ENCODE assay signal across 8 cellular contexts in the genomic region with DNA sequence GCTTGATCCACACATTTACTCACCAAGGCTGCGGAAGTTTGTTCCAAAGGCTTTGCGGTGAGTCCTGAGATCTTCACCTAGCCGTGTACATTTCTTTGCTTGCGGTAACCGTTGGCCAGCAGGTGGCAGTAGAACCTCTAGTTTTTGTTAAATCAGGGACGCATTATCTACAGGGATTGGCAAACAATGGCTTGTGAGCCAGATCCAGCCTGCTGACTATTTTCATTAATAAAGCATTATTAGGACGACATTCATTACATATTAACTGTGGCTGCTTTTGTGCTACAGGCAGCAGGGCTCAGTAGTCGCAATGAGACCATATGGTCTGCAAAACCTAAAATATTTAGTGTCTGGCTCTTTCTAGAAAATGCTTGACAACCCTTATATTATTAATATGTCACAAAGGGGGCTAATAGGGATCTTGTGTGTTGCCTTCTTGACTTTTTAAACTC.
DNase-seq lines count a peak whose midpoint lies in the region; ATAC-seq and TF ChIP-seq lines count a peak whose summit lies in the region.

No MANE protein-coding gene starts in this region.

- peak; percentile 79 for DNase-seq in GM03348 (ENCODE audit: low spot score)
- DNase-seq in NCI-H2196 treated with DMSO at 0.1 percent for 48 hours (lab: John Stamatoyannopoulos, UW; ENCODE audit: unreplicated experiment): peak; percentile 28
- DNase-seq in cerebellar cortex (ENCODE audit: low spot score): peak; percentile 75
- peak; percentile 55 to 87 for DNase-seq in left colon
- DNase-seq in stimulated activated CD4-positive, alpha-beta T cell treated with anti-CD3 and anti-CD28 coated beads, Interleukin-2, amount 100 ng/mL, for 48 hours: peak; percentile 67 to 73

- intact Hi-C loops in left colon (cut with DNase I, micrococcal nuclease): loop anchor here (10.0 kb wide), 2 partner anchors 435 to 555 kb away; no protein-coding TSS in a partner anchor

- no peak overlapping the region for H3K4me3 ChIP-seq in WI38 (ENCODE audit: low read depth, low read length)

- peak; percentile 71 for TF ChIP-seq CTCF in WI38 (IDR thresholded peaks at IDR 0.05; ENCODE audit: low read depth, low read length)

- peak; percentile 74 for ATAC-seq in HG02884 (IDR thresholded peaks at IDR 0.05; ENCODE audit: unreplicated experiment)
- peak; percentile 69 for ATAC-seq in left colon
- ATAC-seq in GM21528 (IDR thresholded peaks at IDR 0.05; ENCODE audit: low FRiP score, unreplicated experiment): no peak

Comparison
In these comparisons a context has a peak if more than half of its experiments do, and no peak if none do; other contexts are left out.
1. DNase-seq: peak in every context shown above with its lines; median percentile 79 in GM03348; 75 in cerebellar cortex; 71 in left colon; 70 in stimulated activated CD4-positive, alpha-beta T cell treated with anti-CD3 and anti-CD28 coated beads, Interleukin-2, amount 100 ng/mL, for 48 hours; 28 in NCI-H2196 treated with DMSO at 0.1 percent for 48 hours.